ENCODE assay signal across 21 cellular contexts in the genomic region with DNA sequence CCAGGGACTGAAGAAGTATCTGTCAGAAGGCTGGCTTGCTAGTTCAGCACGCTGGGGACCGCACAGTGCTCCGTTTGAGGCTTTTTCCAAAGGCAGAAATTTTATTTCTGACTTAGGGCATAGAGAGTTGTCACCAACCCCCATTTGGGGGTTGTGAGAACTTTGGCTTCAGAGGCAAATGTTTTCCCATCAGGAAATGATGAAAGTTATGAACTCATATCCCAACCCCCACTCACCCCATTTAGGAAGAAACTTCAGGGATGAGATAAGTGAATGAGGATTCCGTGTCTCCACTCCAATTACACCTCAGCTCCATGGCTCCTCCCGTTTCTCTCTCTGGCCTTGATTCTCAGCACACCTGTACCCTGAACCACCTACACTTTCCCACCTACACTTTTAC. TPM values are rescaled to one million over a fixed set of nuclear protein-coding genes. Genes with fewer than 3 reads are reported as not detected.
A peak's percentile ranks its signal among the peaks of the same experiment; 100 is the strongest.
DNase-seq lines count a peak whose midpoint lies in the region; ATAC-seq and TF ChIP-seq lines count a peak whose summit lies in the region.
"Had no signal": no experiment of that assay in that cellular context is flagged by ENCODE, and none has a peak within 500 bp of the region (broad histone marks: within the 10 kb centered on the region; RNA-seq: fewer than 3 reads in every experiment).

No MANE protein-coding gene starts in this region.

- H4K20me1 ChIP-seq in IMR-90 (ENCODE audit: insufficient read depth, low read length) (no peaks in the 10 kb centered on the region), osteoblast (ENCODE audit: insufficient read depth, low read length) (no peaks in the 10 kb centered on the region)
- H4K20me1 ChIP-seq: BLaER1 had no signal

- no peak overlapping the region for H2AFZ ChIP-seq in IMR-90 (replicated peaks; ENCODE audit: low read length, poor library complexity)
- peak overlapping the region; percentile 2 for H2AFZ ChIP-seq in osteoblast (ENCODE audit: low read length)

- no peaks in the 10 kb centered on the region for H3K79me2 ChIP-seq in osteoblast (ENCODE audit: insufficient read depth, low read length)

- POLR2A ChIA-PET in IMR-90 (lab: Charles Lee; ENCODE audit: unreplicated experiment), result no interaction called here

- TF ChIP-seq RAD21 in IMR-90 (IDR thresholded peaks at IDR 0.05; ENCODE audit: low read length), result no peak

- peaks cover 7% of the 10 kb centered on the region; the same call in 1 of the 2 replicates for H3K4me1 ChIP-seq in IMR-90 (ENCODE audit: control insufficient read depth, insufficient read depth, low read length)
- peaks cover 27% of the 10 kb centered on the region for H3K4me1 ChIP-seq in body of pancreas
- H3K4me1 ChIP-seq in osteoblast (ENCODE audit: insufficient read depth, low read length), result peaks cover 3% of the 10 kb centered on the region

- intact Hi-C loops in IMR-90 (cut with micrococcal nuclease) (no loop called here), body of pancreas (cut with DNase I) (no loop called here)

- no CpG with 5 or more reads among the region's 5 CpGs for WGBS in IMR-90 (ENCODE audit: extremely low coverage in 2 of 2, insufficient read length in 1 of 2), 2 experiments
- 62 to 67% methylated on average over 5 of the region's 5 CpGs for WGBS in body of pancreas, 2 donors

- H3K27me3 ChIP-seq in IMR-90 (ENCODE audit: control insufficient read depth, insufficient read depth, low read length) (no peaks in the 10 kb centered on the region), body of pancreas (no peaks in the 10 kb centered on the region), osteoblast (ENCODE audit: insufficient read depth, low read length) (no peaks in the 10 kb centered on the region)

- H2BK20ac ChIP-seq in IMR-90 (ENCODE audit: low read depth, low read length), result no peak overlapping the region

- no peak for ATAC-seq in IMR-90 (ENCODE audit: low read depth)
- ATAC-seq in body of pancreas, result no peak
- no peak for ATAC-seq in GM21515 (IDR thresholded peaks at IDR 0.05; ENCODE audit: unreplicated experiment)

- no peak overlapping the region for H3K18ac ChIP-seq in IMR-90 (ENCODE audit: low read depth, low read length)

- CTCF ChIA-PET in IMR-90 (lab: Yijun Ruan, JAX), result no interaction called here

- H3K4me3 ChIP-seq in IMR-90 (ENCODE audit: insufficient read depth, low read depth, low read length) (no peak overlapping the region), body of pancreas (no peak overlapping the region), osteoblast (ENCODE audit: insufficient read depth, low read length) (no peak overlapping the region)
- H3K4me3 ChIP-seq: BLaER1 had no signal

- no peak overlapping the region for H3K14ac ChIP-seq in IMR-90 (replicated peaks; ENCODE audit: low read depth, low read length)

- H4K91ac ChIP-seq in IMR-90 (ENCODE audit: insufficient read depth, low read depth, low read length), result no peak overlapping the region

- dilution Hi-C loops in IMR-90 (cut with HindIII; ENCODE audit: low sequenced_read_pairs, unreplicated experiment), result no loop called here

- peaks cover 14% of the 10 kb centered on the region; the same call in 1 of the 2 replicates for H3K9me1 ChIP-seq in IMR-90 (ENCODE audit: insufficient read depth, low read length)

- 0 out of 4 replicates have a peak, but pooled peaks cover 0 to 4% of the 10 kb centered on the region in 2 experiments for H3K79me1 ChIP-seq in IMR-90 (ENCODE audit: low read depth in 1 of 2, low read length in 2 of 2)

- H3K56ac ChIP-seq in IMR-90 (ENCODE audit: extremely low read depth, insufficient read depth, low read length), result no peak overlapping the region

- BruUV-seq in IMR-90 (replicated peaks; lab: Mats Ljungman, UMichigan), result no TSS peak

- no peak for TF ChIP-seq POLR2A in IMR-90 (IDR thresholded peaks at IDR 0.05; ENCODE audit: low read depth, low read length)
- TF ChIP-seq POLR2A in body of pancreas (IDR thresholded peaks at IDR 0.05), result peak in 2 of 3 donors; percentile 10 to 26

- no peak for TF ChIP-seq CTCF in IMR-90 (conservative IDR thresholded peaks at IDR 0.05; ENCODE audit: low read depth, low read length)
- TF ChIP-seq CTCF in body of pancreas (IDR thresholded peaks at IDR 0.05), result no peak
- TF ChIP-seq CTCF in osteoblast (IDR thresholded peaks at IDR 0.05; ENCODE audit: extremely low read depth, low read depth, low read length), result no peak

- peak overlapping the region; percentile 50; the same call in 1 of the 3 replicates for H2BK15ac ChIP-seq in IMR-90 (ENCODE audit: low read depth, low read length)

- no peak overlapping the region for H2AK9ac ChIP-seq in IMR-90 (replicated peaks; ENCODE audit: low read depth, low read length, poor library complexity)

- H4K5ac ChIP-seq in IMR-90 (ENCODE audit: low read depth, low read length), result no peak overlapping the region

- H4K8ac ChIP-seq in IMR-90 (ENCODE audit: low read depth in 2 of 2, low read length in 2 of 2), result 0 out of 4 replicates have a peak overlapping the region, but pooled peaks of 1 of the 2 experiments have one; percentile 15

- 0 out of 2 replicates have a peak overlapping the region, but pooled peaks have one; percentile 24 for H3K4ac ChIP-seq in IMR-90 (ENCODE audit: low read depth, low read length)

- in situ Hi-C loops in IMR-90 (cut with MboI; ENCODE audit: low sequenced_read_pairs), result no loop called here

- no peaks in the 10 kb centered on the region for H3K9me3 ChIP-seq in IMR-90 (ENCODE audit: control insufficient read depth, insufficient read depth, low read length)
- H3K9me3 ChIP-seq in body of pancreas, result no peaks in the 10 kb centered on the region
- H3K9me3 ChIP-seq in osteoblast (ENCODE audit: low read depth, low read length), result no peaks in the 10 kb centered on the region
- H3K9me3 ChIP-seq: BLaER1 had no signal

- H3K27ac ChIP-seq in IMR-90 (ENCODE audit: insufficient read depth, low read length) (no peak overlapping the region), body of pancreas (peak overlapping the region; percentile 5 to 89 (median 85)), epithelial cell of prostate (peak overlapping the region; percentile 86), osteoblast (ENCODE audit: low read depth, low read length) (no peak overlapping the region)
- H3K27ac ChIP-seq: BLaER1, KMS-11 had no signal

- no peak overlapping the region for H3K23ac ChIP-seq in IMR-90 (ENCODE audit: low read depth, low read length)

- no peak overlapping the region for H2AK5ac ChIP-seq in IMR-90 (ENCODE audit: low read depth, low read length)

- no peak overlapping the region for H2BK5ac ChIP-seq in IMR-90 (ENCODE audit: low read depth, low read length, poor library complexity, severe bottlenecking)

- H3K36me3 ChIP-seq in IMR-90 (ENCODE audit: control insufficient read depth, insufficient read depth, low read length) (no peaks in the 10 kb centered on the region), body of pancreas (replicated peaks in 1 of 2; ENCODE audit: insufficient read depth in 1 of 2, low read depth in 2 of 2) (no peaks in the 10 kb centered on the region), osteoblast (ENCODE audit: insufficient read depth, low read length) (no peaks in the 10 kb centered on the region)
- H3K36me3 ChIP-seq: BLaER1 had no signal

- no peak for DNase-seq in IMR-90
- no peak for DNase-seq in body of pancreas
- DNase-seq in epithelial cell of prostate (ENCODE audit: low read depth, low spot score), result no peak
- no peak for DNase-seq in osteoblast (ENCODE audit: insufficient read length, low spot score, missing footprints)
- no peak for DNase-seq in iPS-NIHi11 (ENCODE audit: low spot score)
- DNase-seq in NCI-H524 treated with DMSO at 0.1 percent for 48 hours (lab: John Stamatoyannopoulos, UW), result no peak
- DNase-seq: ACHN; CD4-positive, alpha-beta T cell; COR-L47; DMS79; MV-4-11; NCI-H1105 treated with DMSO at 0.1 percent for 48 hours; NCI-H1694; NCI-H2081; NCI-H2171 treated with DMSO at 0.1 percent for 48 hours; NCI-H526 treated with DMSO at 0.1 percent for 48 hours; OCI-M1; Right ventricle myocardium superior had no signal

- no peak overlapping the region for H3K9ac ChIP-seq in IMR-90 (ENCODE audit: low read depth, low read length)
- H3K9ac ChIP-seq: BLaER1, KMS-11 had no signal

- peak overlapping the region; percentile 40; the same call in 1 of the 2 replicates for H2BK120ac ChIP-seq in IMR-90 (ENCODE audit: low read depth, low read length)

- H3K4me2 ChIP-seq in IMR-90 (ENCODE audit: low read depth, low read length), result no peak overlapping the region
- no peak overlapping the region for H3K4me2 ChIP-seq in osteoblast (ENCODE audit: insufficient read depth, low read length)
- H3K4me2 ChIP-seq: BLaER1, KMS-11 had no signal

TF ChIP-seq in IMR-90, 13 proteins besides CTCF, POLR2A, EP300 and RAD21:
- no peak for TF ChIP-seq SMC3 (IDR thresholded peaks at IDR 0.05; ENCODE audit: low read depth, low read length)
- no peak for TF ChIP-seq MAZ (IDR thresholded peaks at IDR 0.05; ENCODE audit: borderline replicate concordance, low read depth, low read length)
- TF ChIP-seq, protein P1, sequence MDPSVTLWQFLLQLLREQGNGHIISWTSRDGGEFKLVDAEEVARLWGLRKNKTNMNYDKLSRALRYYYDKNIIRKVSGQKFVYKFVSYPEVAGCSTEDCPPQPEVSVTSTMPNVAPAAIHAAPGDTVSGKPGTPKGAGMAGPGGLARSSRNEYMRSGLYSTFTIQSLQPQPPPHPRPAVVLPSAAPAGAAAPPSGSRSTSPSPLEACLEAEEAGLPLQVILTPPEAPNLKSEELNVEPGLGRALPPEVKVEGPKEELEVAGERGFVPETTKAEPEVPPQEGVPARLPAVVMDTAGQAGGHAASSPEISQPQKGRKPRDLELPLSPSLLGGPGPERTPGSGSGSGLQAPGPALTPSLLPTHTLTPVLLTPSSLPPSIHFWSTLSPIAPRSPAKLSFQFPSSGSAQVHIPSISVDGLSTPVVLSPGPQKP (IDR thresholded peaks at IDR 0.05; ENCODE audit: borderline replicate concordance, low read depth, low read length), result no peak
- no peak for TF ChIP-seq NFE2L2 (IDR thresholded peaks at IDR 0.05; ENCODE audit: low read depth, low read length)

RNA-seq across cellular contexts. Expression of a gene that starts 4.3 kb away (rescaled TPM):
- total RNA-seq in IMR-90 (2012; rRNA removed) (60.8 and 62.7 TPM in 2 replicates), body of pancreas (100 to 1,000 TPM; 132 to 134 TPM), osteoblast (78.1 and 88.7 TPM in 2 replicates)
- polyA plus RNA-seq in IMR-90 (2012; rRNA removed), result 151 and 153 TPM in 2 replicates
- polyA plus RNA-seq in IMR-90 (2012; cell fraction: cytosol; rRNA removed), result 51.4 and 124 TPM in 2 replicates
- polyA plus RNA-seq in IMR-90 (2012; cell fraction: nucleus; rRNA removed; ENCODE audit: low replicate concordance), result 177 and 490 TPM in 2 replicates

RNA-seq across cellular contexts. Expression of a gene that starts 18.7 kb away (rescaled TPM):
- 341 and 386 TPM in 2 replicates for total RNA-seq in IMR-90 (2012; rRNA removed)
- 217 and 243 TPM in 2 replicates for polyA plus RNA-seq in IMR-90 (2012; rRNA removed)
- polyA plus RNA-seq in IMR-90 (2012; cell fraction: cytosol; rRNA removed), result 68.0 and 80.3 TPM in 2 replicates
- 122 and 242 TPM in 2 replicates for polyA plus RNA-seq in IMR-90 (2012; cell fraction: nucleus; rRNA removed; ENCODE audit: low replicate concordance)
- 100 to 1,000 TPM; 184 to 194 TPM for total RNA-seq in body of pancreas
- total RNA-seq in osteoblast, result 441 and 527 TPM in 2 replicates

RNA-seq across cellular contexts. Expression of a gene that starts 53.5 kb away (rescaled TPM):
- total RNA-seq in IMR-90 (2012; rRNA removed) (8.3 and 11.3 TPM in 2 replicates), body of pancreas (1 to 10 TPM; 5.4 to 5.9 TPM), osteoblast (8.8 and 10.1 TPM in 2 replicates)
- 15.9 and 18.2 TPM in 2 replicates for polyA plus RNA-seq in IMR-90 (2012; rRNA removed)
- polyA plus RNA-seq in IMR-90 (2012; cell fraction: cytosol; rRNA removed), result 18.8 and 23.9 TPM in 2 replicates
- 17.2 and 33.1 TPM in 2 replicates for polyA plus RNA-seq in IMR-90 (2012; cell fraction: nucleus; rRNA removed; ENCODE audit: low replicate concordance)

Comparison
In these comparisons a context has a peak if more than half of its experiments do, and no peak if none do; other contexts are left out.
1. H3K27ac ChIP-seq: peak in body of pancreas (4 of 4) and epithelial cell of prostate (single experiment); none in IMR-90 (single experiment) and osteoblast (single experiment).